Comparison of ENCODE assay signal across 11 cellular contexts in genomic region chr14:100066984-100067383, GRCh38. TPM values are rescaled to one million over a fixed set of nuclear protein-coding genes. Genes with fewer than 3 reads are reported as not detected.
A peak's percentile ranks its signal among the peaks of the same experiment; 100 is the strongest.
DNase-seq lines count a peak whose midpoint lies in the region; ATAC-seq and TF ChIP-seq lines count a peak whose summit lies in the region.
"Had no signal": no experiment of that assay in that cellular context is flagged by ENCODE, and none has a peak within 500 bp of the region (broad histone marks: within the 10 kb centered on the region; RNA-seq: fewer than 3 reads in every experiment).

No MANE protein-coding gene starts in this region.

- TF ChIP-seq EP300 in stomach (IDR thresholded peaks at IDR 0.05) = no peak

- H3K36me3 Mint-ChIP-seq in T-cell = peaks cover 28% of the 10 kb centered on the region

- peak; percentile 79 for DNase-seq in activated CD8-positive, alpha-beta memory T cell treated with anti-CD3 and anti-CD28 coated beads for 24 hours
- no peak for DNase-seq in activated CD8-positive, alpha-beta memory T cell treated with anti-CD3 and anti-CD28 coated beads, Interleukin-2, amount 50 U/mL, for 4 hours
- DNase-seq in T-cell (peak in 5 of 34 experiments; percentile 31 to 44 (median 37)), stomach (no peak), NCI-H1092 (lab: John Stamatoyannopoulos, UW) (no peak), anterior cingulate cortex (lab: John Stamatoyannopoulos, UW) (no peak)
- no peak for DNase-seq in effector memory CD4-positive, alpha-beta T cell
- DNase-seq: glutamatergic neuron, mesendoderm, tibial artery had no signal

- no peaks in the 10 kb centered on the region for H3K27me3 Mint-ChIP-seq in T-cell

- H3K27ac ChIP-seq in effector memory CD4-positive, alpha-beta T cell (ENCODE audit: insufficient read depth, low read length, poor library complexity, severe bottlenecking) = peak overlapping the region; percentile 90
- peak overlapping the region; percentile 28 to 84 (median 74) for H3K27ac ChIP-seq in stomach
- H3K27ac ChIP-seq: tibial artery had no signal

- POLR2A ChIA-PET in T-cell (lab: Charles Lee) = interaction anchor here in 1 of 2 donors (0.7 to 3.0 kb wide), 5 partner anchors 13 to 39 kb away, joined by 3 to 27 read pairs (median 4); no protein-coding TSS in a partner anchor

- H3K4me1 ChIP-seq in effector memory CD4-positive, alpha-beta T cell (ENCODE audit: control insufficient read depth, insufficient read depth, low read length, poor library complexity, severe bottlenecking) = peaks cover 75% of the 10 kb centered on the region
- H3K4me1 ChIP-seq in stomach = peaks cover 15 to 55% (median 26%) of the 10 kb centered on the region in 4 donors

- 73 to 81% (median 78%) methylated on average over 10 of the region's 10 CpGs for WGBS in stomach, 5 donors

- TF ChIP-seq POLR2A in stomach (IDR thresholded peaks at IDR 0.05) = no peak

- H3K27ac Mint-ChIP-seq in T-cell = peak overlapping the region; percentile 98 to 100

- peaks cover 70 to 77% (median 74%) of the 10 kb centered on the region in 3 donors for H3K4me1 Mint-ChIP-seq in T-cell

- TF ChIP-seq CTCF in stomach (IDR thresholded peaks at IDR 0.05) = no peak

- CTCF ChIA-PET in T-cell (lab: Charles Lee) = interaction anchor here (0.6 to 9.6 kb wide), 8 partner anchors 8 to 126 kb away, joined by 3 to 143 read pairs (median 4); no protein-coding TSS in a partner anchor

- H3K36me3 ChIP-seq in effector memory CD4-positive, alpha-beta T cell (ENCODE audit: control insufficient read depth, insufficient read depth, low read length) = peaks cover 1% of the 10 kb centered on the region
- H3K36me3 ChIP-seq in stomach = no peaks in the 10 kb centered on the region
- H3K36me3 ChIP-seq: tibial artery had no signal

- H3K9me3 ChIP-seq in effector memory CD4-positive, alpha-beta T cell (ENCODE audit: control insufficient read depth, low read length) = no peaks in the 10 kb centered on the region
- H3K9me3 ChIP-seq in stomach = no peaks in the 10 kb centered on the region
- H3K9me3 ChIP-seq: tibial artery had no signal

- peak overlapping the region; percentile 65 for H3K4me3 ChIP-seq in effector memory CD4-positive, alpha-beta T cell (ENCODE audit: insufficient read depth, low read depth, low read length, poor library complexity, severe bottlenecking)
- peak overlapping the region in 3 of 4 donors; percentile 10 to 30 (median 12) for H3K4me3 ChIP-seq in stomach
- H3K4me3 ChIP-seq: tibial artery had no signal

- H3K27me3 ChIP-seq in effector memory CD4-positive, alpha-beta T cell (replicated peaks; ENCODE audit: control insufficient read depth, insufficient read depth, low read length, poor library complexity, severe bottlenecking) = no peaks in the 10 kb centered on the region
- H3K27me3 ChIP-seq in stomach = no peaks in the 10 kb centered on the region
- H3K27me3 ChIP-seq: tibial artery had no signal

- H3K9me3 Mint-ChIP-seq in T-cell = no peaks in the 10 kb centered on the region

- ATAC-seq in T-cell (replicated peaks in 1 of 4) (no peak), GM21717 (IDR thresholded peaks at IDR 0.05; ENCODE audit: unreplicated experiment) (no peak)

- peak overlapping the region; percentile 87 to 96 (median 90) for H3K4me3 Mint-ChIP-seq in T-cell

- intact Hi-C loops in stomach (cut with DNase I; ENCODE audit: low total_unique reads) = no loop called here

RNA-seq across cellular contexts. Expression of gene EVL, which starts 1.8 kb away (rescaled TPM):
- total RNA-seq in T-cell (1,000 to 10,000 TPM; 1,049 to 1,157 (median 1,125) TPM), stomach (100 to 1,000 TPM in 1 of 5 donors, 10 to 100 TPM in 4; 23.3 to 111 (median 32.6) TPM)
- polyA plus RNA-seq in stomach = 10 to 100 TPM; 35.7 to 64.9 (median 43.7) TPM

Comparison
In these comparisons a context has a peak if more than half of its experiments do, and no peak if none do; other contexts are left out.
1. RNA of gene EVL, which starts 1.8 kb away (total RNA-seq): 1,049 to 1,157 TPM in T-cell; 23.3 to 111 TPM in stomach; every median in the first group is over 4 times any median in the second.